In genomic region chr7:70738080-70738479, GRCh38 we compare ENCODE assay signal across 12 cellular contexts.
DNase-seq lines count a peak whose midpoint lies in the region; TF ChIP-seq lines count a peak whose summit lies in the region.
"Had no signal": no experiment of that assay in that cellular context is flagged by ENCODE, and none has a peak within 500 bp of the region (broad histone marks: within the 10 kb centered on the region; RNA-seq: fewer than 3 reads in every experiment).

No MANE protein-coding gene starts in this region.

- H3K79me1 ChIP-seq in mesendoderm (ENCODE audit: low read length) = no peaks in the 10 kb centered on the region

- no peak overlapping the region for H3K56ac ChIP-seq in mesendoderm (ENCODE audit: low read length)

- H3K27ac ChIP-seq in mesendoderm (ENCODE audit: low read depth, low read length) = no peak overlapping the region
- no peak overlapping the region for H3K27ac ChIP-seq in ascending aorta
- H3K27ac ChIP-seq: adrenal gland had no signal

- WGBS in mesendoderm (ENCODE audit: extremely low coverage, insufficient coverage, low lambda C conversion rate) = no CpG with 5 or more reads among the region's 4 CpGs

- H3K23ac ChIP-seq in mesendoderm (ENCODE audit: low read length) = no peak overlapping the region

- H2BK15ac ChIP-seq in mesendoderm (replicated peaks; ENCODE audit: low read depth) = no peak overlapping the region

- H3K4me1 Mint-ChIP-seq in endothelial cell (ENCODE audit: unreplicated experiment) (peaks cover 31% of the 10 kb centered on the region), HFFc6 (ENCODE audit: low read depth) (no peaks in the 10 kb centered on the region)

- H2BK5ac ChIP-seq in mesendoderm (ENCODE audit: low read length) = no peak overlapping the region

- H3K27me3 ChIP-seq in mesendoderm (ENCODE audit: insufficient read depth, low read length, poor library complexity) = no peaks in the 10 kb centered on the region
- H3K27me3 ChIP-seq in ascending aorta = no peaks in the 10 kb centered on the region
- H3K27me3 ChIP-seq: adrenal gland had no signal

- no peak overlapping the region for H3K18ac ChIP-seq in mesendoderm (ENCODE audit: low read length)

- H3K4me1 ChIP-seq in mesendoderm (ENCODE audit: control insufficient read depth, low read depth, low read length) (no peaks in the 10 kb centered on the region), ascending aorta (peaks cover 7 to 18% of the 10 kb centered on the region in 2 donors)

- H2AK5ac ChIP-seq in mesendoderm (ENCODE audit: low read length) = no peak overlapping the region

- intact Hi-C loops in ascending aorta (cut with DNase I) = loop anchor here (10.0 kb wide), 1 partner anchor 63 kb away; no protein-coding TSS in a partner anchor

- peak overlapping the region; percentile 9 for H3K27ac Mint-ChIP-seq in endothelial cell (ENCODE audit: unreplicated experiment)
- no peak overlapping the region for H3K27ac Mint-ChIP-seq in HFFc6
- H3K27ac Mint-ChIP-seq: nephron progenitor cell had no signal

- peaks cover 16% of the 10 kb centered on the region for H3K79me2 ChIP-seq in mesendoderm (ENCODE audit: control insufficient read depth, insufficient read depth, low read length)

- DNase-seq in AG10803 (ENCODE audit: low read depth) (peak; percentile 62), M059J (ENCODE audit: low read depth) (peak; percentile 78), endothelial cell (ENCODE audit: low spot score) (no peak), mesendoderm (peak; percentile 65), NCI-H1417 treated with DMSO at 0.1 percent for 48 hours (lab: John Stamatoyannopoulos, UW) (no peak), ascending aorta (ENCODE audit: low spot score in 2 of 2) (no peak), HFFc6 (no peak)
- no peak for DNase-seq in stimulated activated CD8-positive, alpha-beta memory T cell treated with anti-CD3 and anti-CD28 coated beads, Interleukin-4, amount 100 ng/mL, for 48 hours
- DNase-seq: activated CD4-positive, alpha-beta T cell treated with anti-CD3 and anti-CD28 coated beads for 4 hours; NCI-H146; nephron progenitor cell had no signal

- H3K27me3 Mint-ChIP-seq in endothelial cell (ENCODE audit: unreplicated experiment) (peaks cover 3% of the 10 kb centered on the region), HFFc6 (ENCODE audit: insufficient read depth) (no peaks in the 10 kb centered on the region)

- H3K9ac ChIP-seq in mesendoderm (ENCODE audit: low read length) = no peak overlapping the region

- H3K4ac ChIP-seq in mesendoderm (ENCODE audit: low read depth, low read length) = no peak overlapping the region

- no peaks in the 10 kb centered on the region for H3K9me3 ChIP-seq in ascending aorta
- H3K9me3 ChIP-seq: adrenal gland had no signal

- H3K36me3 Mint-ChIP-seq in endothelial cell (ENCODE audit: low read depth, unreplicated experiment) (no peaks in the 10 kb centered on the region), HFFc6 (ENCODE audit: low read depth) (no peaks in the 10 kb centered on the region)

- H3K9me3 Mint-ChIP-seq in endothelial cell (ENCODE audit: unreplicated experiment) (no peaks in the 10 kb centered on the region), HFFc6 (peaks cover 19% of the 10 kb centered on the region)
- H3K9me3 Mint-ChIP-seq: nephron progenitor cell had no signal

- no peak overlapping the region for H3K4me3 ChIP-seq in AG10803 (ENCODE audit: low read length)
- H3K4me3 ChIP-seq in mesendoderm (ENCODE audit: low read length) = no peak overlapping the region
- H3K4me3 ChIP-seq in ascending aorta = peak overlapping the region in 1 of 2 donors; percentile 56
- H3K4me3 ChIP-seq: adrenal gland had no signal

- H3K4me2 ChIP-seq in mesendoderm (ENCODE audit: low read length) = no peak overlapping the region

- no peak overlapping the region for H4K8ac ChIP-seq in mesendoderm (ENCODE audit: low read depth, low read length)

- H3K36me3 ChIP-seq in mesendoderm (ENCODE audit: control insufficient read depth, insufficient read depth, low read length) = no peaks in the 10 kb centered on the region
- H3K36me3 ChIP-seq in ascending aorta = no peaks in the 10 kb centered on the region
- H3K36me3 ChIP-seq: adrenal gland had no signal

- H3K4me3 Mint-ChIP-seq in endothelial cell (ENCODE audit: unreplicated experiment) = no peak overlapping the region
- no peak overlapping the region for H3K4me3 Mint-ChIP-seq in HFFc6
- H3K4me3 Mint-ChIP-seq: nephron progenitor cell had no signal

- no peak overlapping the region for H2BK120ac ChIP-seq in mesendoderm (ENCODE audit: low read depth, low read length)

- TF ChIP-seq CTCF in AG10803 (conservative IDR thresholded peaks at IDR 0.05; ENCODE audit: low read length) = no peak; the same call in 1 of the 2 replicates
- TF ChIP-seq CTCF in endothelial cell (IDR thresholded peaks at IDR 0.05; ENCODE audit: unreplicated experiment) = no peak
- peak in 1 of 3 experiments; percentile 8 for TF ChIP-seq CTCF in ascending aorta (IDR thresholded peaks at IDR 0.05)
- TF ChIP-seq CTCF in HFFc6 (IDR thresholded peaks at IDR 0.05) = no peak

- H4K5ac ChIP-seq in mesendoderm (ENCODE audit: low read length) = no peak overlapping the region

Comparison
In these comparisons a context has a peak if more than half of its experiments do, and no peak if none do; other contexts are left out.
1. DNase-seq: peak in AG10803 (single experiment), M059J (single experiment) and mesendoderm (single experiment); none in endothelial cell (single experiment), NCI-H1417 treated with DMSO at 0.1 percent for 48 hours (single experiment), ascending aorta (0 of 2), HFFc6 (single experiment) and stimulated activated CD8-positive, alpha-beta memory T cell treated with anti-CD3 and anti-CD28 coated beads, Interleukin-4, amount 100 ng/mL, for 48 hours (single experiment).